11 cellular contexts compared by ENCODE assay signal in the genomic region with DNA sequence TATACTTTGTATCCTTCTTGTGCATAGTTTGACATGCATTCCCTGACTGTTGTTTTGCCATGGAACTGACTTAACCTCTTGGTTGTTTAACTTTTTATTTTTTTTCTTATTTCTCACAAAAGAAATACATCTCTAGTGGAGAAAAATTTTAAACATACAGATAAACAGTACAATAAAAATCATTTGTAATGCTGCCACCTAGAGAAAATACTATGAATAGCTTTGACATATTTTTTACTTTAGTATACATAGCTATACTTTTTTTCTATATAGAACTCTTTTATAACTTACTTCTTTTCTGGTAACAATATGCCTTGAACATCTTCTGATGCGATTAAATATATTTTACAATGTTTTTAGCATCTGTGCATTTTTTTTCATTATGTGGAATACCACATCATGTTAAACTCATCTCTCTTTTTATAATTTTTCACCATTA.
DNase-seq lines count a peak whose midpoint lies in the region; ATAC-seq and TF ChIP-seq lines count a peak whose summit lies in the region.
"Had no signal": no experiment of that assay in that cellular context is flagged by ENCODE, and none has a peak within 500 bp of the region (broad histone marks: within the 10 kb centered on the region; RNA-seq: fewer than 3 reads in every experiment).

No MANE protein-coding gene starts in this region.

- H3K4me3 ChIP-seq in AG09309 (ENCODE audit: control insufficient read depth, low read depth, low read length) (no peak overlapping the region), HL-60 (replicated peaks; ENCODE audit: insufficient read depth, low read length) (no peak overlapping the region), liver (ENCODE audit: low read depth in 1 of 3, low read length in 3 of 3) (no peak overlapping the region), H7 (ENCODE audit: insufficient read depth, low read depth, low read length) (no peak overlapping the region)
- H3K4me3 ChIP-seq in CD4-positive, alpha-beta memory T cell (ENCODE audit: low read length in 2 of 2) = no peak overlapping the region

- POLR2A ChIA-PET in CD4-positive, alpha-beta memory T cell (lab: Charles Lee; ENCODE audit: partially characterized antibody) = no interaction called here

- H3K27me3 ChIP-seq in HL-60 (ENCODE audit: insufficient read depth, poor library complexity, severe bottlenecking) = no peaks in the 10 kb centered on the region
- H3K27me3 ChIP-seq in liver (ENCODE audit: control insufficient read depth in 4 of 4, insufficient read depth in 4 of 4, low read length in 3 of 4) = no peaks in the 10 kb centered on the region
- no peaks in the 10 kb centered on the region for H3K27me3 ChIP-seq in CD4-positive, alpha-beta memory T cell (ENCODE audit: insufficient read depth, low read length)
- H3K27me3 ChIP-seq in H7 (ENCODE audit: control insufficient read depth, insufficient read depth, low read length) = no peaks in the 10 kb centered on the region

- no peaks in the 10 kb centered on the region for H3K36me3 ChIP-seq in liver (ENCODE audit: control insufficient read depth in 4 of 4, insufficient read depth in 3 of 4, low read depth in 1 of 4, low read length in 3 of 4)
- H3K36me3 ChIP-seq in CD4-positive, alpha-beta memory T cell (ENCODE audit: insufficient read depth, low read length) = no peaks in the 10 kb centered on the region
- H3K36me3 ChIP-seq in H7 (replicated peaks; ENCODE audit: control insufficient read depth, insufficient read depth, low read length) = no peaks in the 10 kb centered on the region

- no peaks in the 10 kb centered on the region for H3K4me1 Mint-ChIP-seq in CD4-positive, alpha-beta memory T cell
- H3K4me1 Mint-ChIP-seq: activated CD8-positive, alpha-beta memory T cell treated with anti-CD3 and anti-CD28 coated beads, Interleukin-2, amount 10 ng/mL, durations not matched to agents 7 days and 5 days had no signal

- H3K9me3 ChIP-seq in liver (ENCODE audit: control insufficient read depth in 4 of 4, low read length in 3 of 4) = no peaks in the 10 kb centered on the region
- H3K9me3 ChIP-seq in CD4-positive, alpha-beta memory T cell (ENCODE audit: control insufficient read depth in 1 of 2, low read length in 2 of 2) = no peaks in the 10 kb centered on the region

- DNase-seq in AG09309 (ENCODE audit: low read depth) = no peak
- DNase-seq in HL-60 (ENCODE audit: low read depth in 1 of 2, low spot score in 1 of 2) = no peak
- peak; percentile 8 for DNase-seq in astrocyte of the hippocampus (ENCODE audit: low read depth, low spot score)
- DNase-seq in CD4-positive, alpha-beta memory T cell = no peak
- DNase-seq in H7 = no peak
- DNase-seq in glomerular visceral epithelial cell (ENCODE audit: extremely low spot score) = no peak
- DNase-seq: activated CD8-positive, alpha-beta memory T cell treated with anti-CD3 and anti-CD28 coated beads, Interleukin-2, amount 10 ng/mL, durations not matched to agents 7 days and 5 days; NCI-H2081; stimulated activated CD4-positive, alpha-beta T cell treated with anti-CD3 and anti-CD28 coated beads, Interleukin-4, amount 100 ng/mL, for 24 hours had no signal

- TF ChIP-seq RAD21 in liver (IDR thresholded peaks at IDR 0.05) = peak; percentile 40 to 62

- peaks cover 0 to 6% (median 3%) of the 10 kb centered on the region in 8 donors for H3K9me3 Mint-ChIP-seq in CD4-positive, alpha-beta memory T cell

- H3K4me3 Mint-ChIP-seq in CD4-positive, alpha-beta memory T cell = no peak overlapping the region
- H3K4me3 Mint-ChIP-seq: activated CD8-positive, alpha-beta memory T cell treated with anti-CD3 and anti-CD28 coated beads, Interleukin-2, amount 10 ng/mL, durations not matched to agents 7 days and 5 days had no signal

- H3K27me3 Mint-ChIP-seq in CD4-positive, alpha-beta memory T cell = peaks cover 0 to 3% of the 10 kb centered on the region in 2 donors
- H3K27me3 Mint-ChIP-seq: activated CD8-positive, alpha-beta memory T cell treated with anti-CD3 and anti-CD28 coated beads, Interleukin-2, amount 10 ng/mL, durations not matched to agents 7 days and 5 days had no signal

- H3K9ac ChIP-seq in liver (ENCODE audit: low read depth in 1 of 2, low read length in 2 of 2) = peak overlapping the region in 1 of 2 donors; percentile 7

- intact Hi-C loops in CD4-positive, alpha-beta memory T cell (cut with micrococcal nuclease) = no loop called here

- ATAC-seq in GM19463 (IDR thresholded peaks at IDR 0.05; ENCODE audit: unreplicated experiment) = no peak
- ATAC-seq: activated CD8-positive, alpha-beta memory T cell treated with anti-CD3 and anti-CD28 coated beads, Interleukin-2, amount 10 ng/mL, durations not matched to agents 7 days and 5 days had no signal

- H3K27ac ChIP-seq in HL-60 (replicated peaks) = no peak overlapping the region
- H3K27ac ChIP-seq in liver (ENCODE audit: low read depth in 1 of 2, low read length in 2 of 2) = no peak overlapping the region
- H3K27ac ChIP-seq in CD4-positive, alpha-beta memory T cell (ENCODE audit: low read depth, low read length) = no peak overlapping the region

- no peak overlapping the region for H3K27ac Mint-ChIP-seq in CD4-positive, alpha-beta memory T cell
- H3K27ac Mint-ChIP-seq: activated CD8-positive, alpha-beta memory T cell treated with anti-CD3 and anti-CD28 coated beads, Interleukin-2, amount 10 ng/mL, durations not matched to agents 7 days and 5 days had no signal

- TF ChIP-seq CTCF in AG09309 (IDR thresholded peaks at IDR 0.05; ENCODE audit: control insufficient read depth, insufficient read depth, low read depth, low read length, missing control alignments) (peak; percentile 17), HL-60 (IDR thresholded peaks at IDR 0.05; ENCODE audit: insufficient read depth, low read length) (peak; percentile 5), liver (IDR thresholded peaks at IDR 0.05; ENCODE audit: low read depth, low read length, missing input control) (peak; percentile 16)

- WGBS in liver = 55% methylated on average over 1 of the region's 1 CpG

- H3K36me3 Mint-ChIP-seq in CD4-positive, alpha-beta memory T cell = no peaks in the 10 kb centered on the region
- H3K36me3 Mint-ChIP-seq: activated CD8-positive, alpha-beta memory T cell treated with anti-CD3 and anti-CD28 coated beads, Interleukin-2, amount 10 ng/mL, durations not matched to agents 7 days and 5 days had no signal

- peaks cover 0 to 7% (median 2%) of the 10 kb centered on the region in 4 donors for H3K4me1 ChIP-seq in liver (ENCODE audit: control insufficient read depth in 4 of 4, insufficient read depth in 4 of 4, low read length in 3 of 4)
- H3K4me1 ChIP-seq in CD4-positive, alpha-beta memory T cell (ENCODE audit: insufficient read depth, low read length) = no peaks in the 10 kb centered on the region

- CTCF ChIA-PET in CD4-positive, alpha-beta memory T cell (lab: Charles Lee; ENCODE audit: partially characterized antibody) = interaction anchor here (0.7 to 1.3 kb wide), 4 partner anchors 9 to 18 kb away, joined by 3 to 4 read pairs (median 4); no protein-coding TSS in a partner anchor

TF ChIP-seq in liver, 16 proteins besides CTCF, POLR2A, EP300 and RAD21:
- TF ChIP-seq HNF4A (conservative IDR thresholded peaks at IDR 0.05) = no peak
- TF ChIP-seq, protein P1, sequence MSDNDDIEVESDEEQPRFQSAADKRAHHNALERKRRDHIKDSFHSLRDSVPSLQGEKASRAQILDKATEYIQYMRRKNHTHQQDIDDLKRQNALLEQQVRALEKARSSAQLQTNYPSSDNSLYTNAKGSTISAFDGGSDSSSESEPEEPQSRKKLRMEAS (IDR thresholded peaks at IDR 0.05) = no peak
- no peak for TF ChIP-seq FOXA1 (IDR thresholded peaks at IDR 0.05)
- TF ChIP-seq GABPA (IDR thresholded peaks at IDR 0.05 in 1 of 2, conservative IDR thresholded peaks at IDR 0.05 in 1 of 2) = no peak
- TF ChIP-seq YY1 (IDR thresholded peaks at IDR 0.05) = no peak
- no peak for TF ChIP-seq JUND (IDR thresholded peaks at IDR 0.05)
- TF ChIP-seq, protein P2, sequence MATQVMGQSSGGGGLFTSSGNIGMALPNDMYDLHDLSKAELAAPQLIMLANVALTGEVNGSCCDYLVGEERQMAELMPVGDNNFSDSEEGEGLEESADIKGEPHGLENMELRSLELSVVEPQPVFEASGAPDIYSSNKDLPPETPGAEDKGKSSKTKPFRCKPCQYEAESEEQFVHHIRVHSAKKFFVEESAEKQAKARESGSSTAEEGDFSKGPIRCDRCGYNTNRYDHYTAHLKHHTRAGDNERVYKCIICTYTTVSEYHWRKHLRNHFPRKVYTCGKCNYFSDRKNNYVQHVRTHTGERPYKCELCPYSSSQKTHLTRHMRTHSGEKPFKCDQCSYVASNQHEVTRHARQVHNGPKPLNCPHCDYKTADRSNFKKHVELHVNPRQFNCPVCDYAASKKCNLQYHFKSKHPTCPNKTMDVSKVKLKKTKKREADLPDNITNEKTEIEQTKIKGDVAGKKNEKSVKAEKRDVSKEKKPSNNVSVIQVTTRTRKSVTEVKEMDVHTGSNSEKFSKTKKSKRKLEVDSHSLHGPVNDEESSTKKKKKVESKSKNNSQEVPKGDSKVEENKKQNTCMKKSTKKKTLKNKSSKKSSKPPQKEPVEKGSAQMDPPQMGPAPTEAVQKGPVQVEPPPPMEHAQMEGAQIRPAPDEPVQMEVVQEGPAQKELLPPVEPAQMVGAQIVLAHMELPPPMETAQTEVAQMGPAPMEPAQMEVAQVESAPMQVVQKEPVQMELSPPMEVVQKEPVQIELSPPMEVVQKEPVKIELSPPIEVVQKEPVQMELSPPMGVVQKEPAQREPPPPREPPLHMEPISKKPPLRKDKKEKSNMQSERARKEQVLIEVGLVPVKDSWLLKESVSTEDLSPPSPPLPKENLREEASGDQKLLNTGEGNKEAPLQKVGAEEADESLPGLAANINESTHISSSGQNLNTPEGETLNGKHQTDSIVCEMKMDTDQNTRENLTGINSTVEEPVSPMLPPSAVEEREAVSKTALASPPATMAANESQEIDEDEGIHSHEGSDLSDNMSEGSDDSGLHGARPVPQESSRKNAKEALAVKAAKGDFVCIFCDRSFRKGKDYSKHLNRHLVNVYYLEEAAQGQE (IDR thresholded peaks at IDR 0.05) = no peak
- no peak for TF ChIP-seq FOXA2 (IDR thresholded peaks at IDR 0.05)
- no peak for TF ChIP-seq TAF1 (conservative IDR thresholded peaks at IDR 0.05)
